In the genomic region with DNA sequence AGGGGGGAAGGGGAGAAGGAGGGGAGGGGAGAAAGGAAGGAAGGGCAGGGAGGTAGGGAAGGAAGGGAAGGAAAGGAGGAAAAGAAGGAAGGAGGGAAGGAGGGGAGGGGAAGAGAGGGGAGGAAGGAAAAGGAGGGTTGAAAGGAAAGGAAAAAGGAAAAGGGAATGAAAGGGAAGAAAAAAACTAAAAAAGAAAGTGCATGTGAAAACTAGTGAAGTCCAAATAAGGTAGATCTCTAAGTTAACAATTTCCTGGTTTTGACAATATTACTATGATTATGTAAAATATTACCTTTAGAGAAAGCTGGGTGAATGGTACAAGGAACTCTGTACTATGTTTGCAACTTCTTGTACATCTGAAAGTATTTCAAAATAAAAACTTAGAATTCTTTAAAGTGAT, we compare ENCODE assay signal across 11 cellular contexts.
"Had no signal": no experiment of that assay in that cellular context is flagged by ENCODE, and none has a peak within 500 bp of the region (broad histone marks: within the 10 kb centered on the region; RNA-seq: fewer than 3 reads in every experiment).

No MANE protein-coding gene starts in this region.

- DNase-seq: H9, HCEC 1CT, HFFc6, IMR-90, Kasumi-1, KBM-7 had no signal

- FAIRE-seq: H1, H54 had no signal

- H3K4me1 Mint-ChIP-seq: GM23338, H9 had no signal

- H2AFZ ChIP-seq: GM23338 had no signal

- H3K4me2 ChIP-seq: GM23338, KMS-11 had no signal

- ATAC-seq: GM23338 had no signal

- H3K4me3 Mint-ChIP-seq: GM23338, H9, HFFc6 had no signal

- H3K4me3 ChIP-seq: GM23338 had no signal

- H3K27ac ChIP-seq: HL-60, KMS-11 had no signal

- H3K27ac Mint-ChIP-seq: GM23338, H9, HFFc6 had no signal

- H3K9ac ChIP-seq: KMS-11 had no signal
